In the genomic region with DNA sequence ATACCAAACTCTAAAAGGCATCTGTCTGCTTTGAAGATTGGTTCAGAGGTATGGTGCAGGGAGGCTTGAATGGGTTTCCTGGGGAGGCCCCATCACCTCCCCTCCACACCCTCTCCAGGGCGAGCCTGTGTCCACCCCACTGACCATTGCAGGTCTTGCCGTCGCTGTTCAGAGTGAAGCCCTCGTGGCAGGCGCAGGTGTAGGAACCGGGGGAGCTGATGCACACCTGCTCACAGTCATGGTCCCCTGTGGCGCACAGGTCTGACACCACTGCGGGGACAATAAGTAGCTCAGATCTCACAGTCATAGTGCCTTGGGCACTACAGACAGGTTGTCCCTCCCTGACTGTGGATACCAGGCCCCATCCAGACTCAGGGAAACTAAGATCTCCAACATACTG, we compare ENCODE assay signal across 19 cellular contexts. TPM values are rescaled to one million over a fixed set of nuclear protein-coding genes. Genes with fewer than 3 reads are reported as not detected.
DNase-seq lines count a peak whose midpoint lies in the region; ATAC-seq and TF ChIP-seq lines count a peak whose summit lies in the region.
"Had no signal": no experiment of that assay in that cellular context is flagged by ENCODE, and none has a peak within 500 bp of the region (broad histone marks: within the 10 kb centered on the region; RNA-seq: fewer than 3 reads in every experiment).

No MANE protein-coding gene starts in this region.

- peaks cover 22% of the 10 kb centered on the region for H3K4me1 Mint-ChIP-seq in activated naive CD4-positive, alpha-beta T cell treated with anti-CD3 and anti-CD28 coated beads, Interleukin-2, amount 10 ng/mL, durations not matched to agents 7 days and 5 days
- peaks cover 18% of the 10 kb centered on the region for H3K4me1 Mint-ChIP-seq in activated CD4-positive, alpha-beta memory T cell treated with anti-CD3 and anti-CD28 coated beads, Interleukin-2, amount 10 ng/mL, durations not matched to agents 7 days and 5 days
- H3K4me1 Mint-ChIP-seq in endothelial cell (ENCODE audit: unreplicated experiment), result no peaks in the 10 kb centered on the region
- H3K4me1 Mint-ChIP-seq in stimulated activated effector memory CD8-positive, alpha-beta T cell treated with anti-CD3 and anti-CD28 coated beads, Interleukin-12 subunit alpha, Interleukin-12 subunit beta, amount 100 ng/mL, for 72 hours, result peaks cover 30% of the 10 kb centered on the region
- H3K4me1 Mint-ChIP-seq: GM23338 had no signal

- H3K9me3 Mint-ChIP-seq in activated naive CD4-positive, alpha-beta T cell treated with anti-CD3 and anti-CD28 coated beads, Interleukin-2, amount 10 ng/mL, durations not matched to agents 7 days and 5 days, result peaks cover 12% of the 10 kb centered on the region
- H3K9me3 Mint-ChIP-seq in activated CD4-positive, alpha-beta memory T cell treated with anti-CD3 and anti-CD28 coated beads, Interleukin-2, amount 10 ng/mL, durations not matched to agents 7 days and 5 days, result peaks cover 15% of the 10 kb centered on the region
- H3K9me3 Mint-ChIP-seq in endothelial cell (ENCODE audit: unreplicated experiment), result no peaks in the 10 kb centered on the region
- H3K9me3 Mint-ChIP-seq in stimulated activated effector memory CD8-positive, alpha-beta T cell treated with anti-CD3 and anti-CD28 coated beads, Interleukin-12 subunit alpha, Interleukin-12 subunit beta, amount 100 ng/mL, for 72 hours, result no peaks in the 10 kb centered on the region

- no peak for ATAC-seq in stimulated activated effector memory CD8-positive, alpha-beta T cell treated with anti-CD3 and anti-CD28 coated beads, Interleukin-12 subunit alpha, Interleukin-12 subunit beta, amount 100 ng/mL, for 72 hours
- ATAC-seq: GM23338; HepG2; stimulated activated memory B cell treated with anti-CD40 and anti-IgM and Interleukin-4, amounts not matched to agents 10 μg/mL and 1 μg/mL and 100 μg/mL, for 72 hours had no signal

- CTCF ChIA-PET in activated naive CD4-positive, alpha-beta T cell treated with anti-CD3 and anti-CD28 coated beads, Interleukin-2, amount 10 ng/mL, durations not matched to agents 7 days and 5 days (lab: Charles Lee), result interaction anchor here (1.6 kb wide), 1 partner anchor 64 kb away, joined by 7 read pairs; no protein-coding TSS in a partner anchor
- CTCF ChIA-PET in activated CD4-positive, alpha-beta memory T cell treated with anti-CD3 and anti-CD28 coated beads, Interleukin-2, amount 10 ng/mL, durations not matched to agents 7 days and 5 days (lab: Charles Lee), result interaction anchor here (0.6 to 8.3 kb wide), 2 partner anchors 64 to 887 kb away, joined by 3 to 494 read pairs; no protein-coding TSS in a partner anchor

- peak overlapping the region; percentile 72 for H3K27ac Mint-ChIP-seq in activated naive CD4-positive, alpha-beta T cell treated with anti-CD3 and anti-CD28 coated beads, Interleukin-2, amount 10 ng/mL, durations not matched to agents 7 days and 5 days
- no peak overlapping the region for H3K27ac Mint-ChIP-seq in activated CD4-positive, alpha-beta memory T cell treated with anti-CD3 and anti-CD28 coated beads, Interleukin-2, amount 10 ng/mL, durations not matched to agents 7 days and 5 days
- no peak overlapping the region for H3K27ac Mint-ChIP-seq in endothelial cell (ENCODE audit: unreplicated experiment)
- H3K27ac Mint-ChIP-seq in stimulated activated effector memory CD8-positive, alpha-beta T cell treated with anti-CD3 and anti-CD28 coated beads, Interleukin-12 subunit alpha, Interleukin-12 subunit beta, amount 100 ng/mL, for 72 hours, result no peak overlapping the region
- H3K27ac Mint-ChIP-seq: GM23338; stimulated activated memory B cell treated with anti-CD40 and anti-IgM and Interleukin-4, amounts not matched to agents 10 μg/mL and 1 μg/mL and 100 μg/mL, for 72 hours had no signal

- POLR2A ChIA-PET in activated CD4-positive, alpha-beta memory T cell treated with anti-CD3 and anti-CD28 coated beads, Interleukin-2, amount 10 ng/mL, durations not matched to agents 7 days and 5 days (lab: Charles Lee), result no interaction called here

- H3K27me3 Mint-ChIP-seq in activated naive CD4-positive, alpha-beta T cell treated with anti-CD3 and anti-CD28 coated beads, Interleukin-2, amount 10 ng/mL, durations not matched to agents 7 days and 5 days, result peaks cover 31% of the 10 kb centered on the region
- peaks cover 5% of the 10 kb centered on the region for H3K27me3 Mint-ChIP-seq in activated CD4-positive, alpha-beta memory T cell treated with anti-CD3 and anti-CD28 coated beads, Interleukin-2, amount 10 ng/mL, durations not matched to agents 7 days and 5 days
- H3K27me3 Mint-ChIP-seq in endothelial cell (ENCODE audit: unreplicated experiment), result peaks cover 8% of the 10 kb centered on the region

- DNase-seq in activated naive CD4-positive, alpha-beta T cell treated with anti-CD3 and anti-CD28 coated beads, Interleukin-2, amount 10 ng/mL, durations not matched to agents 7 days and 5 days, result no peak
- no peak for DNase-seq in activated naive CD4-positive, alpha-beta T cell treated with anti-CD3 and anti-CD28 coated beads, Interleukin-2, amount 50 U/mL, for 16 hours
- no peak for DNase-seq in activated CD4-positive, alpha-beta memory T cell treated with anti-CD3 and anti-CD28 coated beads, Interleukin-2, amount 10 ng/mL, durations not matched to agents 7 days and 5 days
- DNase-seq in endothelial cell (ENCODE audit: low spot score), result no peak
- no peak for DNase-seq in stimulated activated effector memory CD8-positive, alpha-beta T cell treated with anti-CD3 and anti-CD28 coated beads, Interleukin-12 subunit alpha, Interleukin-12 subunit beta, amount 100 ng/mL, for 72 hours (ENCODE audit: low spot score in 2 of 2)
- no peak for DNase-seq in foreskin fibroblast
- DNase-seq in T1000 (lab: John Stamatoyannopoulos, UW), result no peak
- DNase-seq in NCI-H2081 (lab: John Stamatoyannopoulos, UW), result no peak
- DNase-seq: activated CD4-positive, alpha-beta T cell treated with anti-CD3 and anti-CD28 coated beads, Interleukin-2, amount 50 U/mL, for 4 hours; activated T-cell treated with anti-CD3 and anti-CD28 coated beads, Interleukin-2, amount 50 U/mL, for 24 hours; cortex of kidney; DMS79 treated with DMSO at 0.1 percent for 48 hours; NCI-H526 treated with DMSO at 0.1 percent for 48 hours had no signal

- no peak overlapping the region for H3K4me3 ChIP-seq in foreskin fibroblast (ENCODE audit: low read depth in 1 of 2, low read length in 2 of 2)
- H3K4me3 ChIP-seq: tibial nerve had no signal

- peak overlapping the region; percentile 92 for H3K4me3 Mint-ChIP-seq in activated naive CD4-positive, alpha-beta T cell treated with anti-CD3 and anti-CD28 coated beads, Interleukin-2, amount 10 ng/mL, durations not matched to agents 7 days and 5 days
- H3K4me3 Mint-ChIP-seq in activated CD4-positive, alpha-beta memory T cell treated with anti-CD3 and anti-CD28 coated beads, Interleukin-2, amount 10 ng/mL, durations not matched to agents 7 days and 5 days, result peak overlapping the region; percentile 72
- H3K4me3 Mint-ChIP-seq in endothelial cell (ENCODE audit: unreplicated experiment), result peak overlapping the region; percentile 9
- H3K4me3 Mint-ChIP-seq in stimulated activated effector memory CD8-positive, alpha-beta T cell treated with anti-CD3 and anti-CD28 coated beads, Interleukin-12 subunit alpha, Interleukin-12 subunit beta, amount 100 ng/mL, for 72 hours, result peak overlapping the region; percentile 89

- TF ChIP-seq CTCF in endothelial cell (IDR thresholded peaks at IDR 0.05; ENCODE audit: unreplicated experiment), result no peak
- TF ChIP-seq CTCF in foreskin fibroblast (IDR thresholded peaks at IDR 0.05; ENCODE audit: low read depth, low read length), result no peak

- no peaks in the 10 kb centered on the region for H3K36me3 Mint-ChIP-seq in activated naive CD4-positive, alpha-beta T cell treated with anti-CD3 and anti-CD28 coated beads, Interleukin-2, amount 10 ng/mL, durations not matched to agents 7 days and 5 days
- H3K36me3 Mint-ChIP-seq in activated CD4-positive, alpha-beta memory T cell treated with anti-CD3 and anti-CD28 coated beads, Interleukin-2, amount 10 ng/mL, durations not matched to agents 7 days and 5 days (ENCODE audit: low read depth), result no peaks in the 10 kb centered on the region
- peaks cover 4% of the 10 kb centered on the region for H3K36me3 Mint-ChIP-seq in endothelial cell (ENCODE audit: low read depth, unreplicated experiment)
- peaks cover 14% of the 10 kb centered on the region for H3K36me3 Mint-ChIP-seq in stimulated activated effector memory CD8-positive, alpha-beta T cell treated with anti-CD3 and anti-CD28 coated beads, Interleukin-12 subunit alpha, Interleukin-12 subunit beta, amount 100 ng/mL, for 72 hours
- H3K36me3 Mint-ChIP-seq: stimulated activated memory B cell treated with anti-CD40 and anti-IgM and Interleukin-4, amounts not matched to agents 10 μg/mL and 1 μg/mL and 100 μg/mL, for 72 hours had no signal

RNA-seq across cellular contexts. Expression of a gene that starts 6.7 kb away (rescaled TPM):
- not detected for total RNA-seq in activated CD4-positive, alpha-beta memory T cell treated with anti-CD3 and anti-CD28 coated beads, Interleukin-2, amount 10 ng/mL, durations not matched to agents 7 days and 5 days
- 1.7 TPM for total RNA-seq in endothelial cell (ENCODE audit: unreplicated experiment)
- total RNA-seq: bronchial epithelial cell, lower leg skin, tibial nerve had no signal

RNA-seq across cellular contexts. Expression of a gene that starts 40.9 kb away (rescaled TPM):
- total RNA-seq in activated CD4-positive, alpha-beta memory T cell treated with anti-CD3 and anti-CD28 coated beads, Interleukin-2, amount 10 ng/mL, durations not matched to agents 7 days and 5 days, result 100 to 1,000 TPM; 481 to 482 TPM
- 80.5 TPM for total RNA-seq in endothelial cell (ENCODE audit: unreplicated experiment)
- total RNA-seq: GM23338 had no signal

Comparison
In these comparisons a context has a peak if more than half of its experiments do, and no peak if none do; other contexts are left out.
1. H3K4me3 Mint-ChIP-seq: peak in every context shown above with its lines; median percentile 92 in activated naive CD4-positive, alpha-beta T cell treated with anti-CD3 and anti-CD28 coated beads, Interleukin-2, amount 10 ng/mL, durations not matched to agents 7 days and 5 days; 89 in stimulated activated effector memory CD8-positive, alpha-beta T cell treated with anti-CD3 and anti-CD28 coated beads, Interleukin-12 subunit alpha, Interleukin-12 subunit beta, amount 100 ng/mL, for 72 hours; 72 in activated CD4-positive, alpha-beta memory T cell treated with anti-CD3 and anti-CD28 coated beads, Interleukin-2, amount 10 ng/mL, durations not matched to agents 7 days and 5 days; 9 in endothelial cell.